ENCODE assay signal across 15 cellular contexts in genomic region chr2:177909962-177910361, GRCh38.
"Had no signal": no experiment of that assay in that cellular context is flagged by ENCODE, and none has a peak within 500 bp of the region (broad histone marks: within the 10 kb centered on the region; RNA-seq: fewer than 3 reads in every experiment).

No MANE protein-coding gene starts in this region.

- H3K9me3 ChIP-seq: mucosa of descending colon, right atrium auricular region, tibial artery, vagina had no signal

- H3K4me3 ChIP-seq: mucosa of descending colon, right atrium auricular region, smooth muscle cell, tibial artery, vagina had no signal

- H3K4me2 ChIP-seq: smooth muscle cell had no signal

- H3K27me3 ChIP-seq: right atrium auricular region, tibial artery, vagina had no signal

- ATAC-seq: activated T-helper 17 cell treated with anti-CD3 and anti-CD28 coated beads, Interleukin-2, amount 50 U/mL, for 72 hours; mucosa of descending colon; naive thymus-derived CD8-positive, alpha-beta T cell; WTC11 had no signal

- DNase-seq: activated CD4-positive, alpha-beta T cell treated with anti-CD3 and anti-CD28 coated beads, Interleukin-2, amount 10 ng/mL, durations not matched to agents 24 days and 14 days; activated CD8-positive, alpha-beta memory T cell treated with anti-CD3 and anti-CD28 coated beads for 24 hours; activated naive CD4-positive, alpha-beta T cell treated with anti-CD3 and anti-CD28 coated beads for 36 hours; cortex of kidney; effector CD8-positive, alpha-beta T cell; hippocampal formation; mucosa of descending colon; naive thymus-derived CD8-positive, alpha-beta T cell; posterior cingulate gyrus; tibial artery had no signal

- H3K27ac ChIP-seq: right atrium auricular region, tibial artery, vagina had no signal

- H3K36me3 ChIP-seq: right atrium auricular region, tibial artery, vagina had no signal
